11 cellular contexts compared by ENCODE assay signal in the genomic region with DNA sequence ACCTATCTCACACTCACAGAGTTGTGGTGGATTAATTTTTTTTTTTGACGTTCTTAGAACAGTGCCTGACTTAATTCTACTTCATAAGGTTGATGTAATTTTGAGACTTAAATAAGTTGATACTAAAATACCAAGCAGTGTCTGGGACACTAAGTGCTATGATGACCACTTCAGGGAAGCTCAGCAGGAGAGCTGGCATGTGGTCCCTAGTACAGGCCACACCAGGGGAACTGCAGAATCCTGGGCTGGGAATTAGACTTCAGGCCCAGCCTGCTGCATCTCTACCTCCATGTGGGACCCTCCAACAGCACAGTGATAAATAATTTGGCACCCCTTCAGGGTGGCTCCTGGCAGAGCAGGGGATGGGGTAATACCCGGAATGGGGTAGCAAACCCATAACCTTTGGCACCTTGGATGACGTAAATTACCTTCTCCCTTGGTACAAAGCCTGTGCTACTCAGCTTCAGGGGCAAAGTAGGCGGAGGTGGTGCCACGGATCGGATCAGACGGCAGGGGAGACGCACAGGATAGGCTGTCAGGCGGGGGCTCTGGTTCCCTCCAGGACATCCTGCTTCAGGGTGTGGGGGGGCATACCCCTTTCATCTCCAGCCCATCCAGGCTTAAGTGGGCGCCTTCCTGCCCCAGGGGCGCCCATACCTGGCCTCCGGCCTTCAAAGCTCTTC. TPM values are rescaled to one million over a fixed set of nuclear protein-coding genes. Genes with fewer than 3 reads are reported as not detected.
DNase-seq lines count a peak whose midpoint lies in the region; ATAC-seq and TF ChIP-seq lines count a peak whose summit lies in the region.
"Had no signal": no experiment of that assay in that cellular context is flagged by ENCODE, and none has a peak within 500 bp of the region (broad histone marks: within the 10 kb centered on the region; RNA-seq: fewer than 3 reads in every experiment).

No MANE protein-coding gene starts in this region.

- peak overlapping the region; percentile 62 for H3K9ac ChIP-seq in OCI-LY3 (ENCODE audit: low read length)

- peaks cover 77% of the 10 kb centered on the region for H3K79me2 ChIP-seq in OCI-LY3 (ENCODE audit: low read length)

- no peak for TF ChIP-seq CTCF in OCI-LY3 (IDR thresholded peaks at IDR 0.05; ENCODE audit: low read depth, low read length)
- no peak for TF ChIP-seq CTCF in upper lobe of left lung (IDR thresholded peaks at IDR 0.05)

- H3K4me1 ChIP-seq in OCI-LY3 (ENCODE audit: low read length) (peaks cover 29% of the 10 kb centered on the region), upper lobe of left lung (peaks cover 27 to 63% (median 54%) of the 10 kb centered on the region in 4 donors)

- H3K4me1 Mint-ChIP-seq in activated T-cell treated with anti-CD3 and anti-CD28 coated beads, Interleukin-2, amount 50 U/mL, for 24 hours (ENCODE audit: low read depth) = peaks cover 36% of the 10 kb centered on the region
- H3K4me1 Mint-ChIP-seq in activated T-cell treated with anti-CD3 and anti-CD28 coated beads, Interleukin-2, amount 50 U/mL, for 4 hours (ENCODE audit: low read depth) = peaks cover 15% of the 10 kb centered on the region

- peak overlapping the region; percentile 85 for H3K27ac ChIP-seq in OCI-LY3 (ENCODE audit: low read length)
- H3K27ac ChIP-seq in upper lobe of left lung = peak overlapping the region; percentile 72 to 94 (median 86)
- H3K27ac ChIP-seq: uterus had no signal

- peaks cover 10% of the 10 kb centered on the region; the same call in 1 of the 2 replicates for H4K20me1 ChIP-seq in OCI-LY3 (ENCODE audit: insufficient read depth, low read length)

- no peak for TF ChIP-seq POLR2A in upper lobe of left lung (IDR thresholded peaks at IDR 0.05)

- no peak for DNase-seq in activated T-cell treated with anti-CD3 and anti-CD28 coated beads, Interleukin-2, amount 50 U/mL, for 24 hours
- DNase-seq in activated T-cell treated with anti-CD3 and anti-CD28 coated beads, Interleukin-2, amount 50 U/mL, for 4 hours = no peak
- DNase-seq in upper lobe of left lung = no peak
- DNase-seq in cardiac septum (ENCODE audit: low spot score) = no peak
- no peak for DNase-seq in MV-4-11 (lab: John Stamatoyannopoulos, UW)
- DNase-seq: activated CD4-positive, alpha-beta T cell treated with anti-CD3 and anti-CD28 coated beads for 4 hours; activated naive CD4-positive, alpha-beta T cell treated with Interleukin-2 at 50 U/mL for 16 hours; uterus had no signal

- no peaks in the 10 kb centered on the region for H3K27me3 Mint-ChIP-seq in activated T-cell treated with anti-CD3 and anti-CD28 coated beads, Interleukin-2, amount 50 U/mL, for 24 hours
- H3K27me3 Mint-ChIP-seq in activated T-cell treated with anti-CD3 and anti-CD28 coated beads, Interleukin-2, amount 50 U/mL, for 4 hours (ENCODE audit: low read depth) = no peaks in the 10 kb centered on the region

- H3K4me3 Mint-ChIP-seq in activated T-cell treated with anti-CD3 and anti-CD28 coated beads, Interleukin-2, amount 50 U/mL, for 24 hours = no peak overlapping the region
- H3K4me3 Mint-ChIP-seq in activated T-cell treated with anti-CD3 and anti-CD28 coated beads, Interleukin-2, amount 50 U/mL, for 4 hours = no peak overlapping the region

- no peaks in the 10 kb centered on the region for H3K27me3 ChIP-seq in OCI-LY3 (ENCODE audit: low read depth, low read length)
- H3K27me3 ChIP-seq in upper lobe of left lung = no peaks in the 10 kb centered on the region
- H3K27me3 ChIP-seq: uterus had no signal

- TF ChIP-seq EP300 in upper lobe of left lung (IDR thresholded peaks at IDR 0.05) = no peak

- peaks cover 86% of the 10 kb centered on the region for H3K36me3 Mint-ChIP-seq in activated T-cell treated with anti-CD3 and anti-CD28 coated beads, Interleukin-2, amount 50 U/mL, for 24 hours (ENCODE audit: low read depth)
- H3K36me3 Mint-ChIP-seq in activated T-cell treated with anti-CD3 and anti-CD28 coated beads, Interleukin-2, amount 50 U/mL, for 4 hours (ENCODE audit: insufficient read depth) = peaks cover 46% of the 10 kb centered on the region

- H3K36me3 ChIP-seq in OCI-LY3 (replicated peaks; ENCODE audit: low read depth, low read length) (peaks cover 34% of the 10 kb centered on the region), upper lobe of left lung (peaks cover 0 to 3% (median 0%) of the 10 kb centered on the region in 4 donors)
- H3K36me3 ChIP-seq: uterus had no signal

- H3K9me3 Mint-ChIP-seq in activated T-cell treated with anti-CD3 and anti-CD28 coated beads, Interleukin-2, amount 50 U/mL, for 24 hours = no peaks in the 10 kb centered on the region
- no peaks in the 10 kb centered on the region for H3K9me3 Mint-ChIP-seq in activated T-cell treated with anti-CD3 and anti-CD28 coated beads, Interleukin-2, amount 50 U/mL, for 4 hours

- H3K9me3 ChIP-seq in OCI-LY3 (ENCODE audit: insufficient read depth, low read length) = no peaks in the 10 kb centered on the region
- no peaks in the 10 kb centered on the region for H3K9me3 ChIP-seq in upper lobe of left lung
- H3K9me3 ChIP-seq: uterus had no signal

- H3K27ac Mint-ChIP-seq in activated T-cell treated with anti-CD3 and anti-CD28 coated beads, Interleukin-2, amount 50 U/mL, for 24 hours = peak overlapping the region; percentile 63

- 48 to 79% methylated on average over 1 to 8 of the region's 12 CpGs for WGBS in upper lobe of left lung, 2 donors

- intact Hi-C loops in cardiac septum (cut with DNase I) = no loop called here

- no peak for ATAC-seq in activated T-cell treated with anti-CD3 and anti-CD28 coated beads, Interleukin-2, amount 50 U/mL, for 4 hours
- peak; percentile 3 for ATAC-seq in esophagus mucosa
- ATAC-seq in upper lobe of left lung (ENCODE audit: low FRiP score in 2 of 2) = peak; percentile 2 to 44
- no peak for ATAC-seq in GM19467 (IDR thresholded peaks at IDR 0.05; ENCODE audit: unreplicated experiment)

- no peak overlapping the region for H2AFZ ChIP-seq in OCI-LY3 (ENCODE audit: low read depth, low read length)

- H3K4me3 ChIP-seq in OCI-LY3 (ENCODE audit: low read length) = peak overlapping the region; percentile 66
- peak overlapping the region in 2 of 4 donors; percentile 17 to 36 for H3K4me3 ChIP-seq in upper lobe of left lung
- H3K4me3 ChIP-seq: uterus had no signal

- peak overlapping the region; percentile 84 for H3K4me2 ChIP-seq in OCI-LY3 (ENCODE audit: low read length)

RNA-seq across cellular contexts. Expression of a gene that starts 4.8 kb away (rescaled TPM):
- 10 to 100 TPM; 31.0 to 35.6 (median 31.8) TPM for total RNA-seq in activated T-cell treated with anti-CD3 and anti-CD28 coated beads, Interleukin-2, amount 50 U/mL, for 4 hours
- total RNA-seq in esophagus mucosa = 25.2 TPM
- 100 to 1,000 TPM in 3 of 6 donors, 10 to 100 TPM in 3; 63.9 to 196 (median 109) TPM for total RNA-seq in upper lobe of left lung
- total RNA-seq in cardiac septum = 1.00 TPM

RNA-seq across cellular contexts. Expression of a gene that starts 58.1 kb away (rescaled TPM):
- under 1 TPM; 0.08 to 0.38 (median 0.18) TPM for total RNA-seq in activated T-cell treated with anti-CD3 and anti-CD28 coated beads, Interleukin-2, amount 50 U/mL, for 4 hours
- total RNA-seq in esophagus mucosa (16.9 TPM), upper lobe of left lung (1 to 10 TPM; 4.3 to 8.2 (median 6.1) TPM), cardiac septum (0.35 TPM)

Comparison
In these comparisons a context has a peak if more than half of its experiments do, and no peak if none do; other contexts are left out.
1. ATAC-seq: peak in esophagus mucosa (single experiment) and upper lobe of left lung (2 of 2); none in activated T-cell treated with anti-CD3 and anti-CD28 coated beads, Interleukin-2, amount 50 U/mL, for 4 hours (0 of 2) and GM19467 (single experiment).
2. RNA of a gene that starts 4.8 kb away (total RNA-seq): 63.9 to 196 TPM in upper lobe of left lung, 31.0 to 35.6 TPM in activated T-cell treated with anti-CD3 and anti-CD28 coated beads, Interleukin-2, amount 50 U/mL, for 4 hours and 25.2 TPM in esophagus mucosa (single experiment); 1.00 TPM in cardiac septum (single experiment); every median in the first group is over 10 times any median in the second.